12 cellular contexts compared by ENCODE assay signal in the genomic region with DNA sequence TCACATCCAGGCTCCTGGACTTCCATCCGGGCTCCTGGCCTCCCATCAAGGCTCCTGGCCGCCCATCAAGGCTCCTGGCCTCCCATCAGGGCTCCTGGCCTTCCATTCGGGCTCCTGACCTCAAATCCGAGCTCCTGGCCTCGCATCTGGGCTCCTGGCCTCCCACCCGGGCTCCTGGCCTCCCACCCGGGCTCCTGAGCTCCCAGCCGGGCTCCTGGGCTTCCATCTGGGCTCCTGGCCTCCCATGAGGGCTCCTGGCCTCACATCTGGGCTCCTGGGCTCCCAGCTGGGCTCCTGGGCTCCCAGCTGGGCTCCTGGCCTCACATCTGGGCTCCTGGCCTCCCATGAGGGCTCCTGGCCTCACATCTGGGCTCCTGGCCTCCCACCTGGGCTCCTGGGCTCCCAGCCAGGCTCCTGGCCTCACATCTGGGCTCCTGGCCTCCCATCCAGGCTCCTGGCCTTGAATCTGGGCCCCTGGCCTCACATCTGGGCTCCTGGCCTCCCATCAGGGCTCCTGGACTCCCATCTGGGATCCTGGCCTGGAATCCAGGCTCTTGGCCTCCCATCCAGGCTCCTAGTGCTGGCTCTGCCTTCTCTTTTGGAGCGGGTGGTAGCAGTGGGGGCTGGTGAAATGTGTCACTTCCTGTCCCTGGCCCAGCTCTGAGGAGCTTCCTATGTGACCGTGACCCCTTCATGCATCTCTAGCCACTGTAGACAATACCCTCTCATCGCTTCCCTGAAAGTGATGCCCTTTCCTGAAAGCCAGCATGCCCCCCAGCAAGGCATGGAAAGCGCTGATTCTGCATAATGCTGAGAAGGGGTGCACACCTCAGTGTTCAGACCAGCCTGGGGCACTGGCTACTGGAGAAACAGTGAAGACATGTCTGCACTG.
DNase-seq lines count a peak whose midpoint lies in the region; ATAC-seq, FAIRE-seq and TF ChIP-seq lines count a peak whose summit lies in the region.
"Had no signal": no experiment of that assay in that cellular context is flagged by ENCODE, and none has a peak within 500 bp of the region (broad histone marks: within the 10 kb centered on the region; RNA-seq: fewer than 3 reads in every experiment).

No MANE protein-coding gene starts in this region.

- POLR2A ChIA-PET in HepG2 (lab: Yijun Ruan, JAX), result no interaction called here

- DNase-seq in A172 (ENCODE audit: low spot score) (peak; percentile 41), NT2/D1 (ENCODE audit: low read depth, low spot score) (no peak), HepG2 (ENCODE audit: low spot score) (no peak), NCI-H345 (lab: John Stamatoyannopoulos, UW) (no peak), NCI-H69 (lab: John Stamatoyannopoulos, UW) (no peak), NCI-H1694 treated with DMSO at 0.1 percent for 48 hours (lab: John Stamatoyannopoulos, UW) (no peak)
- DNase-seq: activated naive CD4-positive, alpha-beta T cell treated with anti-CD3 and anti-CD28 coated beads, Interleukin-2, amount 50 U/mL, for 16 hours had no signal

- TF ChIP-seq CTCF in DOHH2 (IDR thresholded peaks at IDR 0.05; ENCODE audit: low read depth, low read length, poor library complexity, severe bottlenecking) (no peak), HepG2 (CRISPR knock-in tag; IDR thresholded peaks at IDR 0.05) (no peak)

- no peaks in the 10 kb centered on the region for H3K9me2 ChIP-seq in DOHH2 (replicated peaks; ENCODE audit: control insufficient read depth, low read length)

- FAIRE-seq in HepG2 (lab: Jason Lieb, UNC), result no peak

- peaks cover 23% of the 10 kb centered on the region for H3F3A ChIP-seq in DOHH2 (ENCODE audit: control insufficient read depth, insufficient read depth)

- TF ChIP-seq POLR2A in HepG2 (IDR thresholded peaks at IDR 0.05; ENCODE audit: insufficient read depth in 1 of 2, low read depth in 2 of 2, low read length in 2 of 2), result no peak

- no TSS peak for BruUV-seq in HepG2 (replicated peaks; lab: Mats Ljungman, UMichigan)

- intact Hi-C loops in HepG2 (cut with micrococcal nuclease; ENCODE audit: unreplicated experiment), result no loop called here

- CTCF ChIA-PET in HepG2 (lab: Yijun Ruan, JAX; ENCODE audit: low intra/inter-chr PET ratio, low total read pairs), result no interaction called here

- H3K4me1 ChIP-seq in DOHH2 (ENCODE audit: control insufficient read depth, low read length), result peaks cover 79% of the 10 kb centered on the region
- peaks cover 6% of the 10 kb centered on the region for H3K4me1 ChIP-seq in NT2/D1 (ENCODE audit: insufficient read depth, insufficient read length)
- peaks cover 28% of the 10 kb centered on the region for H3K4me1 ChIP-seq in HepG2 (ENCODE audit: insufficient read depth, low read length)

- TF ChIP-seq EP300 in HepG2 (IDR thresholded peaks at IDR 0.05; ENCODE audit: low read depth in 2 of 2, low read length in 2 of 2), result no peak
- no peak for TF ChIP-seq EP300 in HepG2 (CRISPR knock-in tag; IDR thresholded peaks at IDR 0.05; ENCODE audit: borderline replicate concordance)

- H3K4me2 ChIP-seq in DOHH2 (ENCODE audit: low read length) (peak overlapping the region; percentile 96), HepG2 (ENCODE audit: low read depth, low read length) (peak overlapping the region; percentile 43)
- H3K4me2 ChIP-seq: KMS-11 had no signal

- H3K27me3 ChIP-seq in DOHH2 (ENCODE audit: control insufficient read depth, low read length) (no peaks in the 10 kb centered on the region), NT2/D1 (ENCODE audit: insufficient read depth, insufficient read length) (no peaks in the 10 kb centered on the region), HepG2 (ENCODE audit: control insufficient read depth in 1 of 2, insufficient read depth in 2 of 2, low read length in 2 of 2) (peaks cover 2 to 5% of the 10 kb centered on the region in 2 experiments; a peak in 2 of 5 replicates)

- H3K27ac ChIP-seq in DOHH2 (ENCODE audit: low read depth, low read length) (peak overlapping the region; percentile 99), HepG2 (ENCODE audit: extremely low read length, insufficient read depth, low read length) (no peak overlapping the region)
- H3K27ac ChIP-seq: KMS-11 had no signal

- peaks cover 6% of the 10 kb centered on the region; the same call in 1 of the 2 replicates for H3K79me2 ChIP-seq in DOHH2 (ENCODE audit: control insufficient read depth, low read length)
- H3K79me2 ChIP-seq in HepG2 (ENCODE audit: insufficient read depth, low read length), result no peaks in the 10 kb centered on the region

- H2AFZ ChIP-seq in HepG2 (ENCODE audit: low read length), result no peak overlapping the region

- ATAC-seq in HepG2, result peak; percentile 36; the same call in 2 of the 3 replicates
- no peak for ATAC-seq in GM21367 (IDR thresholded peaks at IDR 0.05; ENCODE audit: unreplicated experiment)
- ATAC-seq: HCT116, WTC11 had no signal

- H4K20me1 ChIP-seq in DOHH2 (ENCODE audit: control insufficient read depth, insufficient read depth, low read depth, low read length) (no peaks in the 10 kb centered on the region), HepG2 (ENCODE audit: insufficient read depth, low read length) (no peaks in the 10 kb centered on the region)

- H3K36me3 ChIP-seq in DOHH2 (ENCODE audit: control insufficient read depth, low read length) (no peaks in the 10 kb centered on the region), NT2/D1 (ENCODE audit: insufficient read depth, insufficient read length, low read length) (no peaks in the 10 kb centered on the region), HepG2 (replicated peaks in 1 of 2; ENCODE audit: control insufficient read depth in 1 of 2, insufficient read depth in 2 of 2, low read length in 2 of 2) (no peaks in the 10 kb centered on the region)

- peak overlapping the region; percentile 44 for H3K4me3 ChIP-seq in DOHH2 (ENCODE audit: low read length)
- no peak overlapping the region for H3K4me3 ChIP-seq in NT2/D1 (ENCODE audit: insufficient read length, low read depth)
- peak overlapping the region in 1 of 3 experiments; percentile 15; a peak in 1 of 6 replicates for H3K4me3 ChIP-seq in HepG2 (replicated peaks in 1 of 3; ENCODE audit: insufficient read depth in 1 of 3, low read depth in 2 of 3, low read length in 3 of 3)

- H3K9ac ChIP-seq in NT2/D1 (ENCODE audit: insufficient read length, low read depth), result peak overlapping the region; percentile 1
- 0 out of 2 replicates have a peak overlapping the region, but pooled peaks have one; percentile 7 for H3K9ac ChIP-seq in HepG2 (ENCODE audit: insufficient read depth, low read depth, low read length)
- H3K9ac ChIP-seq: KMS-11 had no signal

- in situ Hi-C loops in HepG2 (cut with HindIII; ENCODE audit: extremely low pct_ligation_motif_present, low pct_unique_long_range_greater_than_20kb), result no loop called here

- 24% methylated on average over 7 of the region's 12 CpGs for WGBS in HepG2 (ENCODE audit: low lambda C conversion rate)

- peaks cover 4% of the 10 kb centered on the region; the same call in 1 of the 2 replicates for H3K9me3 ChIP-seq in DOHH2 (ENCODE audit: control insufficient read depth, insufficient read depth, low read length)
- H3K9me3 ChIP-seq in NT2/D1 (ENCODE audit: insufficient read depth, low read length), result no peaks in the 10 kb centered on the region
- H3K9me3 ChIP-seq in HepG2 (ENCODE audit: low read length), result no peaks in the 10 kb centered on the region

- no peak for TF ChIP-seq RAD21 in HepG2 (CRISPR knock-in tag; IDR thresholded peaks at IDR 0.05)

TF ChIP-seq in HepG2, 621 proteins besides CTCF, POLR2A, EP300 and RAD21 (continues in another document):
- TF ChIP-seq ZSCAN12 (CRISPR knock-in tag; IDR thresholded peaks at IDR 0.05) (no peak), ZNF225 (CRISPR knock-in tag; IDR thresholded peaks at IDR 0.05) (no peak), TIGD3 (CRISPR knock-in tag; IDR thresholded peaks at IDR 0.05; ENCODE audit: borderline replicate concordance) (no peak), MBNL3 (CRISPR knock-in tag; conservative IDR thresholded peaks at IDR 0.05) (no peak), RFXANK (CRISPR knock-in tag; IDR thresholded peaks at IDR 0.05) (no peak), DMAP1 (CRISPR knock-in tag; IDR thresholded peaks at IDR 0.05) (no peak), ATF7-NPFF (CRISPR knock-in tag; IDR thresholded peaks at IDR 0.05; ENCODE audit: low read depth) (no peak), ZNF674 (CRISPR knock-in tag; IDR thresholded peaks at IDR 0.05; ENCODE audit: low read depth) (no peak), IKZF1 (IDR thresholded peaks at IDR 0.05) (no peak), MAFK (conservative IDR thresholded peaks at IDR 0.05 in 1 of 2, IDR thresholded peaks at IDR 0.05 in 1 of 2; ENCODE audit: low read length in 2 of 2) (peak; percentile 89 to 91)
